30 cellular contexts compared by ENCODE assay signal in the genomic region with DNA sequence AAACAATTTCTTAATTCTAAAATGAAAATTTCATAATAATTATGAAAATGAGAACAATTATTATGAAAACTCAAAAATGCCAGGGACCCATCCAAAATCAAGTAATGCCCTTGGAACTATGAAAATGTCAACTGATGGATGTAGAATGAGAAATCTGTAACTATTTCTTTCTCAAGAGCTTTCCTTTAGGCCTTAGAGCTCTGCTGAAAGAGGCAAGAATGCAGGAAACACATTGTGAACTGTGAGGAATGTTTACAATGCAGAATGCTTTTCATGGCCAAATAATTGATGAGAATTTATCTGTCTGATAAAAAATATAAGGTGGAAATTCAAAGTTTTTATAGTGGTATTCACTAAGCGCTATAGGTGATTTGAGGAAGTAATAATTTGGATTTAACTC.
"Had no signal": no experiment of that assay in that cellular context is flagged by ENCODE, and none has a peak within 500 bp of the region (broad histone marks: within the 10 kb centered on the region; RNA-seq: fewer than 3 reads in every experiment).

No MANE protein-coding gene starts in this region.

- H3K4me3 Mint-ChIP-seq: activated CD4-positive, alpha-beta T cell treated with anti-CD3 and anti-CD28 coated beads for 36 hours; activated T-cell treated with anti-CD3 and anti-CD28 coated beads, Interleukin-2, amount 50 U/mL, for 72 hours; dendritic cell treated with granulocyte-macrophage colony-stimulating factor and Interleukin-4, amounts not matched to agents 40 ng/mL and 50 ng/mL, for 4 days; endodermal cell; naive thymus-derived CD4-positive, alpha-beta T cell; stimulated activated memory B cell treated with anti-CD40 and anti-IgM and Interleukin-4, amounts not matched to agents 10 μg/mL and 1 μg/mL and 100 μg/mL, for 72 hours; stimulated activated naive CD8-positive, alpha-beta T cell treated with anti-CD3 and anti-CD28 coated beads, Interleukin-15, amount 100 ng/mL, for 72 hours; T-helper 2 cell treated with Interferon-gamma antibody and Interleukin-4, amounts not matched to agents 5 μg/mL and 100 μg/mL, for 36 hours; type B pancreatic cell had no signal

- ATAC-seq: activated CD4-positive, alpha-beta T cell treated with anti-CD3 and anti-CD28 coated beads for 36 hours; activated naive CD4-positive, alpha-beta T cell treated with anti-CD3 and anti-CD28 coated beads, Interleukin-2, amount 50 U/mL, for 72 hours; activated T-cell treated with anti-CD3 and anti-CD28 coated beads, Interleukin-2, amount 50 U/mL, for 72 hours; heart right ventricle; naive thymus-derived CD4-positive, alpha-beta T cell; pancreas; stimulated activated memory B cell treated with anti-CD40 and anti-IgM and Interleukin-4, amounts not matched to agents 10 μg/mL and 1 μg/mL and 100 μg/mL, for 72 hours; stimulated activated naive CD8-positive, alpha-beta T cell treated with anti-CD3 and anti-CD28 coated beads, Interleukin-15, amount 100 ng/mL, for 72 hours had no signal

- H3K9me3 Mint-ChIP-seq: dendritic cell treated with granulocyte-macrophage colony-stimulating factor and Interleukin-4, amounts not matched to agents 40 ng/mL and 50 ng/mL, for 4 days; endodermal cell; stimulated activated naive CD8-positive, alpha-beta T cell treated with anti-CD3 and anti-CD28 coated beads, Interleukin-15, amount 100 ng/mL, for 72 hours had no signal

- H3K27me3 Mint-ChIP-seq: activated CD4-positive, alpha-beta T cell treated with anti-CD3 and anti-CD28 coated beads for 36 hours; dendritic cell treated with granulocyte-macrophage colony-stimulating factor and Interleukin-4, amounts not matched to agents 40 ng/mL and 50 ng/mL, for 4 days; naive thymus-derived CD4-positive, alpha-beta T cell; stimulated activated memory B cell treated with anti-CD40 and anti-IgM and Interleukin-4, amounts not matched to agents 10 μg/mL and 1 μg/mL and 100 μg/mL, for 72 hours; stimulated activated naive CD8-positive, alpha-beta T cell treated with anti-CD3 and anti-CD28 coated beads, Interleukin-15, amount 100 ng/mL, for 72 hours; type B pancreatic cell had no signal

- DNase-seq: activated CD4-positive, alpha-beta T cell treated with anti-CD3 and anti-CD28 coated beads for 36 hours; activated CD4-positive, alpha-beta T cell treated with anti-CD3 and anti-CD28 coated beads, Interleukin-2, amount 50 U/mL, for 4 hours; activated CD4-positive, CD25-positive, alpha-beta regulatory T cell; activated naive CD4-positive, alpha-beta T cell; activated T-cell treated with anti-CD3 and anti-CD28 coated beads for 4 hours; activated T-cell treated with anti-CD3 and anti-CD28 coated beads, Interleukin-2, amount 50 U/mL, for 72 hours; aorta; brain microvascular endothelial cell; endodermal cell; foreskin melanocyte; heart right ventricle; left ventricle myocardium inferior; naive thymus-derived CD4-positive, alpha-beta T cell; nucleus accumbens; pancreas; retina; sigmoid colon; small intestine; stimulated activated CD4-positive, alpha-beta T cell treated with anti-CD3 and anti-CD28 coated beads, Interleukin-1b, Interleukin-23, amount 100 ng/mL, for 48 hours; stimulated activated CD4-positive, alpha-beta T cell treated with anti-CD3 and anti-CD28 coated beads, Interleukin-4, amount 100 ng/mL, for 4 hours; stimulated activated CD8-positive, alpha-beta memory T cell treated with anti-CD3 and anti-CD28 coated beads, Interleukin-4, amount 100 ng/mL, for 48 hours; stimulated activated naive CD8-positive, alpha-beta T cell treated with anti-CD3 and anti-CD28 coated beads, Interleukin-15, amount 100 ng/mL, for 72 hours; substantia nigra; T-helper 1 cell; uterus had no signal

- H3K4me1 Mint-ChIP-seq: activated CD4-positive, alpha-beta T cell treated with anti-CD3 and anti-CD28 coated beads for 36 hours; endodermal cell; naive thymus-derived CD4-positive, alpha-beta T cell; stimulated activated memory B cell treated with anti-CD40 and anti-IgM and Interleukin-4, amounts not matched to agents 10 μg/mL and 1 μg/mL and 100 μg/mL, for 72 hours; stimulated activated naive CD8-positive, alpha-beta T cell treated with anti-CD3 and anti-CD28 coated beads, Interleukin-15, amount 100 ng/mL, for 72 hours had no signal

- H3K27ac Mint-ChIP-seq: activated CD4-positive, alpha-beta T cell treated with anti-CD3 and anti-CD28 coated beads for 36 hours; activated naive CD4-positive, alpha-beta T cell treated with anti-CD3 and anti-CD28 coated beads, Interleukin-2, amount 50 U/mL, for 72 hours; activated T-cell treated with anti-CD3 and anti-CD28 coated beads, Interleukin-2, amount 50 U/mL, for 72 hours; dendritic cell treated with granulocyte-macrophage colony-stimulating factor and Interleukin-4, amounts not matched to agents 40 ng/mL and 50 ng/mL, for 4 days; endodermal cell; naive thymus-derived CD4-positive, alpha-beta T cell; stimulated activated memory B cell treated with anti-CD40 and anti-IgM and Interleukin-4, amounts not matched to agents 10 μg/mL and 1 μg/mL and 100 μg/mL, for 72 hours; stimulated activated naive CD8-positive, alpha-beta T cell treated with anti-CD3 and anti-CD28 coated beads, Interleukin-15, amount 100 ng/mL, for 72 hours; T-helper 2 cell treated with Interferon-gamma antibody and Interleukin-4, amounts not matched to agents 5 μg/mL and 100 μg/mL, for 36 hours; type B pancreatic cell had no signal

- H3K36me3 Mint-ChIP-seq: activated naive CD4-positive, alpha-beta T cell treated with anti-CD3 and anti-CD28 coated beads, Interleukin-2, amount 50 U/mL, for 72 hours; naive thymus-derived CD4-positive, alpha-beta T cell; stimulated activated memory B cell treated with anti-CD40 and anti-IgM and Interleukin-4, amounts not matched to agents 10 μg/mL and 1 μg/mL and 100 μg/mL, for 72 hours; type B pancreatic cell had no signal
